23 cellular contexts compared by ENCODE assay signal in genomic region chr12:18751866-18752265, GRCh38. TPM values are rescaled to one million over a fixed set of nuclear protein-coding genes. Genes with fewer than 3 reads are reported as not detected.
"Had no signal": no experiment of that assay in that cellular context is flagged by ENCODE, and none has a peak within 500 bp of the region (broad histone marks: within the 10 kb centered on the region; RNA-seq: fewer than 3 reads in every experiment).

No MANE protein-coding gene starts in this region.

- H3K4me1 Mint-ChIP-seq: central memory CD8-positive, alpha-beta T cell; stimulated activated naive CD8-positive, alpha-beta T cell treated with anti-CD3 and anti-CD28 coated beads, Interleukin-15, amount 100 ng/mL, for 72 hours had no signal

- H3K4me3 Mint-ChIP-seq: activated naive CD4-positive, alpha-beta T cell treated with anti-CD3 and anti-CD28 coated beads for 36 hours; activated T-cell treated with anti-CD3 and anti-CD28 coated beads, Interleukin-2, amount 50 U/mL, for 4 hours; central memory CD8-positive, alpha-beta T cell; nephron; stimulated activated naive CD8-positive, alpha-beta T cell treated with anti-CD3 and anti-CD28 coated beads, Interleukin-15, amount 100 ng/mL, for 72 hours had no signal

- ATAC-seq: activated CD4-positive, CD25-positive, alpha-beta regulatory T cell treated with anti-CD3 and anti-CD28 coated beads, Interleukin-2, amount 50 U/mL, for 24 hours; activated T-cell treated with anti-CD3 and anti-CD28 coated beads, Interleukin-2, amount 50 U/mL, for 4 hours; lower lobe of right lung; stimulated activated naive CD8-positive, alpha-beta T cell treated with anti-CD3 and anti-CD28 coated beads, Interleukin-15, amount 100 ng/mL, for 72 hours had no signal

- DNase-seq: activated CD4-positive, alpha-beta T cell treated with anti-CD3 and anti-CD28 coated beads, Interleukin-2, amount 50 U/mL, for 1 hour; activated CD8-positive, alpha-beta memory T cell treated with anti-CD3 and anti-CD28 coated beads, Interleukin-2, amount 50 U/mL, for 4 hours; activated naive CD4-positive, alpha-beta T cell treated with anti-CD3 and anti-CD28 coated beads for 36 hours; activated T-cell treated with anti-CD3 and anti-CD28 coated beads, Interleukin-2, amount 50 U/mL, for 4 hours; anterior cingulate cortex; colonic mucosa; erythroblast; head of caudate nucleus; lower lobe of right lung; midbrain; occipital lobe; small intestine; stimulated activated CD4-positive, alpha-beta T cell treated with anti-CD3 and anti-CD28 coated beads, Interleukin-4, amount 100 ng/mL, for 1 hour; stimulated activated naive CD8-positive, alpha-beta T cell treated with anti-CD3 and anti-CD28 coated beads, Interleukin-15, amount 100 ng/mL, for 72 hours; trophoblast cell had no signal

- H3K27ac ChIP-seq: colonic mucosa, lower lobe of right lung, vagina had no signal

- H3K4me1 ChIP-seq: colonic mucosa had no signal

- H3K9me3 ChIP-seq: colonic mucosa, lower lobe of right lung, vagina had no signal

- H3K4me3 ChIP-seq: colonic mucosa, lower lobe of right lung, vagina had no signal

- H3K27ac Mint-ChIP-seq: activated naive CD4-positive, alpha-beta T cell treated with anti-CD3 and anti-CD28 coated beads for 36 hours; progenitor cell of endocrine pancreas; stimulated activated naive CD8-positive, alpha-beta T cell treated with anti-CD3 and anti-CD28 coated beads, Interleukin-15, amount 100 ng/mL, for 72 hours had no signal

- H3K9me3 Mint-ChIP-seq: central memory CD8-positive, alpha-beta T cell; nephron; stimulated activated naive CD8-positive, alpha-beta T cell treated with anti-CD3 and anti-CD28 coated beads, Interleukin-15, amount 100 ng/mL, for 72 hours had no signal

- H3K27me3 ChIP-seq: colonic mucosa, vagina had no signal

- H3K27me3 Mint-ChIP-seq: central memory CD8-positive, alpha-beta T cell; stimulated activated naive CD8-positive, alpha-beta T cell treated with anti-CD3 and anti-CD28 coated beads, Interleukin-15, amount 100 ng/mL, for 72 hours had no signal

- FAIRE-seq: frontal cortex, small intestine had no signal

- H3K36me3 ChIP-seq: colonic mucosa, lower lobe of right lung, vagina had no signal

RNA-seq across cellular contexts. Expression of gene CAPZA3, which starts 13.9 kb away (rescaled TPM):
- total RNA-seq: activated naive CD4-positive, alpha-beta T cell treated with anti-CD3 and anti-CD28 coated beads for 36 hours; activated T-cell treated with anti-CD3 and anti-CD28 coated beads, Interleukin-2, amount 50 U/mL, for 4 hours; colonic mucosa; frontal cortex; lower lobe of right lung; occipital lobe; T-helper 1 cell treated with Interleukin-12 subunit alpha and Interleukin-12 subunit beta and Interleukin-4 antibody, amounts not matched to agents 30 ng/mL and 1 ng/mL, for 36 hours; temporal lobe; vagina had no signal
- polyA plus RNA-seq: small intestine had no signal

RNA-seq across cellular contexts. Expression of gene PLCZ1, which starts 14.1 kb away (rescaled TPM):
- total RNA-seq: activated naive CD4-positive, alpha-beta T cell treated with anti-CD3 and anti-CD28 coated beads for 36 hours; activated T-cell treated with anti-CD3 and anti-CD28 coated beads, Interleukin-2, amount 50 U/mL, for 4 hours; colonic mucosa; frontal cortex; lower lobe of right lung; occipital lobe; progenitor cell of endocrine pancreas; T-helper 1 cell treated with Interleukin-12 subunit alpha and Interleukin-12 subunit beta and Interleukin-4 antibody, amounts not matched to agents 30 ng/mL and 1 ng/mL, for 36 hours; vagina had no signal
- polyA plus RNA-seq: small intestine had no signal
